ENCODE assay signal across 20 cellular contexts in genomic region chr3:22966349-22966748, GRCh38.
"Had no signal": no experiment of that assay in that cellular context is flagged by ENCODE, and none has a peak within 500 bp of the region (broad histone marks: within the 10 kb centered on the region; RNA-seq: fewer than 3 reads in every experiment).

No MANE protein-coding gene starts in this region.

- H3K27ac ChIP-seq: epithelial cell of prostate, esophagus muscularis mucosa, left ventricle myocardium inferior, lower lobe of right lung, neural progenitor cell, ovary, right atrium auricular region, sigmoid colon, skin epidermis, stomach, thoracic aorta, transverse colon had no signal

- H3K4me1 ChIP-seq: esophagus muscularis mucosa, left ventricle myocardium inferior, lower lobe of right lung, right atrium auricular region, sigmoid colon, stomach, transverse colon had no signal

- H3K36me3 ChIP-seq: esophagus muscularis mucosa, left ventricle myocardium inferior, lower lobe of right lung, neural progenitor cell, ovary, right atrium auricular region, sigmoid colon, stomach, thoracic aorta, transverse colon had no signal

- DNase-seq: effector memory CD8-positive, alpha-beta T cell; foreskin fibroblast; immature natural killer cell; left ventricle myocardium inferior; lower lobe of right lung; nucleus accumbens; ovary; sigmoid colon; stimulated activated CD4-positive, alpha-beta T cell treated with anti-CD3 and anti-CD28 coated beads, Interleukin-2, amount 100 ng/mL, for 24 hours; stimulated activated CD4-positive, alpha-beta T cell treated with anti-CD3 and anti-CD28 coated beads, Interleukin-4, amount 100 ng/mL, for 4 hours; stomach; substantia nigra; transverse colon had no signal

- ATAC-seq: effector memory CD8-positive, alpha-beta T cell; lower lobe of right lung; natural killer cell treated with Interleukin-12 subunit alpha and Interleukin-12 subunit beta and Interleukin-15 and Interleukin-18, amount 100 ng/mL, for 72 hours had no signal

- H3K9me3 ChIP-seq: esophagus muscularis mucosa, left ventricle myocardium inferior, lower lobe of right lung, ovary, right atrium auricular region, sigmoid colon, stomach, thoracic aorta, transverse colon had no signal

- H3K4me3 ChIP-seq: esophagus muscularis mucosa, left ventricle myocardium inferior, lower lobe of right lung, neural progenitor cell, ovary, right atrium auricular region, sigmoid colon, skin epidermis, stomach, thoracic aorta, transverse colon had no signal

- H3K27me3 ChIP-seq: esophagus muscularis mucosa, neural progenitor cell, ovary, right atrium auricular region, sigmoid colon, stomach, transverse colon had no signal
